ENCODE assay signal across 8 cellular contexts in genomic region chr2:237434916-237435315, GRCh38. TPM values are rescaled to one million over a fixed set of nuclear protein-coding genes. Genes with fewer than 3 reads are reported as not detected.
DNase-seq lines count a peak whose midpoint lies in the region; ATAC-seq and TF ChIP-seq lines count a peak whose summit lies in the region.

No MANE protein-coding gene starts in this region.

- H3K27me3 Mint-ChIP-seq in activated CD8-positive, alpha-beta T cell treated with anti-CD3 and anti-CD28 coated beads for 36 hours, result no peaks in the 10 kb centered on the region

- no peak overlapping the region for H3K4me3 ChIP-seq in AG04450 (ENCODE audit: low read depth, low read length)

- no peak for DNase-seq in AG04450 (ENCODE audit: low read depth, low spot score)
- DNase-seq in activated CD8-positive, alpha-beta T cell treated with anti-CD3 and anti-CD28 coated beads for 36 hours, result peak; percentile 94
- DNase-seq in germinal center (ENCODE audit: low spot score), result peak; percentile 30
- DNase-seq in stimulated activated CD4-positive, alpha-beta T cell treated with anti-CD3 and anti-CD28 coated beads, TNF-alpha, amount 100 ng/mL, for 24 hours (ENCODE audit: low read depth in 3 of 3), result peak; percentile 55 to 86 (median 65)
- no peak for DNase-seq in 8988T

- intact Hi-C loops in activated CD8-positive, alpha-beta T cell treated with anti-CD3 and anti-CD28 coated beads for 36 hours (cut with micrococcal nuclease), result loop anchor here (5.0 to 10.0 kb wide), 2 partner anchors 260 to 278 kb away; no protein-coding TSS in a partner anchor

- H3K27ac ChIP-seq in AG04450 (ENCODE audit: low read depth, low read length), result peak overlapping the region; percentile 52

- peak overlapping the region; percentile 78 for H3K4me3 Mint-ChIP-seq in activated CD8-positive, alpha-beta T cell treated with anti-CD3 and anti-CD28 coated beads for 36 hours

- H3K4me1 Mint-ChIP-seq in activated CD8-positive, alpha-beta T cell treated with anti-CD3 and anti-CD28 coated beads for 36 hours (ENCODE audit: low read depth), result peaks cover 86% of the 10 kb centered on the region

- peak overlapping the region; percentile 97 for H3K27ac Mint-ChIP-seq in activated CD8-positive, alpha-beta T cell treated with anti-CD3 and anti-CD28 coated beads for 36 hours

- TF ChIP-seq CTCF in AG04450 (IDR thresholded peaks at IDR 0.05; ENCODE audit: low read depth, low read length), result no peak
- TF ChIP-seq CTCF in activated CD8-positive, alpha-beta T cell treated with anti-CD3 and anti-CD28 coated beads for 36 hours (IDR thresholded peaks at IDR 0.05), result no peak

- CTCF ChIA-PET in AG04450 (lab: Charles Lee), result interaction anchor here (0.5 to 6.1 kb wide), 8 partner anchors 13 to 310 kb away, joined by 3 to 83 read pairs (median 3); no protein-coding TSS in a partner anchor
- CTCF ChIA-PET in activated CD8-positive, alpha-beta T cell treated with anti-CD3 and anti-CD28 coated beads for 36 hours (lab: Charles Lee), result interaction anchor here (0.7 to 3.5 kb wide), 8 partner anchors 8 to 280 kb away, joined by 3 to 39 read pairs (median 4); no protein-coding TSS in a partner anchor

- H3K9me3 Mint-ChIP-seq in activated CD8-positive, alpha-beta T cell treated with anti-CD3 and anti-CD28 coated beads for 36 hours, result peaks cover 6% of the 10 kb centered on the region

- no peaks in the 10 kb centered on the region for H3K27me3 ChIP-seq in AG04450 (ENCODE audit: control insufficient read depth, insufficient read depth, low read length)

- H3K9me3 ChIP-seq in AG04450 (ENCODE audit: control insufficient read depth, insufficient read depth, low read length), result peaks cover 6% of the 10 kb centered on the region

- POLR2A ChIA-PET in AG04450 (lab: Yijun Ruan, JAX), result no interaction called here
- POLR2A ChIA-PET in activated CD8-positive, alpha-beta T cell treated with anti-CD3 and anti-CD28 coated beads for 36 hours (lab: Charles Lee), result interaction anchor here (0.7 to 1.1 kb wide), 6 partner anchors 9 to 258 kb away, joined by 3 to 5 read pairs (median 4); no protein-coding TSS in a partner anchor

- peaks cover 4% of the 10 kb centered on the region for H3K36me3 Mint-ChIP-seq in activated CD8-positive, alpha-beta T cell treated with anti-CD3 and anti-CD28 coated beads for 36 hours (ENCODE audit: low read depth)

- ATAC-seq in HG02678 (IDR thresholded peaks at IDR 0.05; ENCODE audit: unreplicated experiment) (peak; percentile 52), GM18520 (IDR thresholded peaks at IDR 0.05; ENCODE audit: unreplicated experiment) (no peak), GM18517 (IDR thresholded peaks at IDR 0.05; ENCODE audit: unreplicated experiment) (no peak)
- peak; percentile 43 for ATAC-seq in activated CD8-positive, alpha-beta T cell treated with anti-CD3 and anti-CD28 coated beads for 36 hours

RNA-seq across cellular contexts. Expression of gene COL6A3, which starts 21.0 kb away (rescaled TPM):
- polyA plus RNA-seq in AG04450 (2011; rRNA removed), result 1,384 and 2,107 TPM in 2 replicates
- 2,516 and 3,153 TPM in 2 replicates for polyA minus RNA-seq in AG04450 (2011; rRNA and poly(A)+ RNA removed)
- 1 to 10 TPM; 4.0 to 4.1 TPM for total RNA-seq in activated CD8-positive, alpha-beta T cell treated with anti-CD3 and anti-CD28 coated beads for 36 hours

RNA-seq across cellular contexts. Expression of gene MLPH, which starts 52.1 kb away (rescaled TPM):
- polyA plus RNA-seq in AG04450 (2011; rRNA removed), result 15.5 and 15.6 TPM in 2 replicates
- 29.5 and 33.7 TPM in 2 replicates for polyA minus RNA-seq in AG04450 (2011; rRNA and poly(A)+ RNA removed)
- total RNA-seq in activated CD8-positive, alpha-beta T cell treated with anti-CD3 and anti-CD28 coated beads for 36 hours, result not detected

Comparison
In these comparisons a context has a peak if more than half of its experiments do, and no peak if none do; other contexts are left out.
1. DNase-seq: peak in activated CD8-positive, alpha-beta T cell treated with anti-CD3 and anti-CD28 coated beads for 36 hours (single experiment), germinal center (single experiment) and stimulated activated CD4-positive, alpha-beta T cell treated with anti-CD3 and anti-CD28 coated beads, TNF-alpha, amount 100 ng/mL, for 24 hours (3 of 3); none in AG04450 (single experiment) and 8988T (single experiment).
2. ATAC-seq: peak in HG02678 (single experiment) and activated CD8-positive, alpha-beta T cell treated with anti-CD3 and anti-CD28 coated beads for 36 hours (single experiment); none in GM18520 (single experiment) and GM18517 (single experiment).